In the genomic region with DNA sequence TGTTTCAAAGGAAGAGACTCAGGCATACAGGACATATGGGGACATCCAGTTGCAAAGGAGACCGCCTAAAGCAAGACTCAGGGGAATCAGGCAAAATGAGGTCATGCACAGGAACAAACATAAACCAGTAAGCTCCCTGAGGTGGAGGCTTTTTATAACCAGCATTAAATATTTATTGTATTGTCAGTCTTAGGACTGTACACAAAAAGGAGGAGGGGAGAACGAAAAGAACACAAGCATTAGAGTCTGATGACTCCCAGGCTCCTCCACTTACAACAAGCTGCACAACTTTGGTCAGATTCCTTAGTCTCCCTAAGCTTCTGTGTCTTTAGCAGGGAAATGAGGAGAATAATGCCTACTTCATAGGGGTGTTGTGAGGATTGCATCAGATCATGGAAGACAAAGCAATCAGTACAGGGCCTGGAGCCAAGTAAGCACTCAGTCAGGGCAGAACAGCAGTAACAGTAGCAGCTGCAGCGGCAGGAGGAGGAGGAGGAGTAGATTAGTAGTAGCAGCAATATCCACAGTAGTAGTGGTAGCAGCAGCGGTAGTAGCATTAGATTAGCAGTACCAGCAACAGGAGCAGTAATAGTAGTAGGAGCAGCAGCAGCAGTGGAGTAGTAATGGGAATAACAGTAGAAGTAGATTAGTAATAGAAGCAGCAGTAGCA, we compare ENCODE assay signal across 1 cellular context.
TF ChIP-seq lines count a peak whose summit lies in the region.

No MANE protein-coding gene starts in this region.

TF ChIP-seq in SK-N-SH treated with all-trans-retinoic acid at 6 μM for 48 hours, 23 proteins besides CTCF, POLR2A, EP300 and RAD21 (continued from another document):
- TF ChIP-seq, protein P1, sequence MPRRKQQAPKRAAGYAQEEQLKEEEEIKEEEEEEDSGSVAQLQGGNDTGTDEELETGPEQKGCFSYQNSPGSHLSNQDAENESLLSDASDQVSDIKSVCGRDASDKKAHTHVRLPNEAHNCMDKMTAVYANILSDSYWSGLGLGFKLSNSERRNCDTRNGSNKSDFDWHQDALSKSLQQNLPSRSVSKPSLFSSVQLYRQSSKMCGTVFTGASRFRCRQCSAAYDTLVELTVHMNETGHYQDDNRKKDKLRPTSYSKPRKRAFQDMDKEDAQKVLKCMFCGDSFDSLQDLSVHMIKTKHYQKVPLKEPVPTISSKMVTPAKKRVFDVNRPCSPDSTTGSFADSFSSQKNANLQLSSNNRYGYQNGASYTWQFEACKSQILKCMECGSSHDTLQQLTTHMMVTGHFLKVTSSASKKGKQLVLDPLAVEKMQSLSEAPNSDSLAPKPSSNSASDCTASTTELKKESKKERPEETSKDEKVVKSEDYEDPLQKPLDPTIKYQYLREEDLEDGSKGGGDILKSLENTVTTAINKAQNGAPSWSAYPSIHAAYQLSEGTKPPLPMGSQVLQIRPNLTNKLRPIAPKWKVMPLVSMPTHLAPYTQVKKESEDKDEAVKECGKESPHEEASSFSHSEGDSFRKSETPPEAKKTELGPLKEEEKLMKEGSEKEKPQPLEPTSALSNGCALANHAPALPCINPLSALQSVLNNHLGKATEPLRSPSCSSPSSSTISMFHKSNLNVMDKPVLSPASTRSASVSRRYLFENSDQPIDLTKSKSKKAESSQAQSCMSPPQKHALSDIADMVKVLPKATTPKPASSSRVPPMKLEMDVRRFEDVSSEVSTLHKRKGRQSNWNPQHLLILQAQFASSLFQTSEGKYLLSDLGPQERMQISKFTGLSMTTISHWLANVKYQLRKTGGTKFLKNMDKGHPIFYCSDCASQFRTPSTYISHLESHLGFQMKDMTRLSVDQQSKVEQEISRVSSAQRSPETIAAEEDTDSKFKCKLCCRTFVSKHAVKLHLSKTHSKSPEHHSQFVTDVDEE (CRISPR knock-in tag; IDR thresholded peaks at IDR 0.05) = peak; percentile 72; the same call in 1 of the 2 replicates
- TF ChIP-seq BACH2 (CRISPR knock-in tag; IDR thresholded peaks at IDR 0.05; ENCODE audit: borderline replicate concordance) (0 out of 2 replicates have a peak, but pooled peaks have one; percentile 54), RARB (CRISPR knock-in tag; IDR thresholded peaks at IDR 0.05) (no peak)
